In the genomic region with DNA sequence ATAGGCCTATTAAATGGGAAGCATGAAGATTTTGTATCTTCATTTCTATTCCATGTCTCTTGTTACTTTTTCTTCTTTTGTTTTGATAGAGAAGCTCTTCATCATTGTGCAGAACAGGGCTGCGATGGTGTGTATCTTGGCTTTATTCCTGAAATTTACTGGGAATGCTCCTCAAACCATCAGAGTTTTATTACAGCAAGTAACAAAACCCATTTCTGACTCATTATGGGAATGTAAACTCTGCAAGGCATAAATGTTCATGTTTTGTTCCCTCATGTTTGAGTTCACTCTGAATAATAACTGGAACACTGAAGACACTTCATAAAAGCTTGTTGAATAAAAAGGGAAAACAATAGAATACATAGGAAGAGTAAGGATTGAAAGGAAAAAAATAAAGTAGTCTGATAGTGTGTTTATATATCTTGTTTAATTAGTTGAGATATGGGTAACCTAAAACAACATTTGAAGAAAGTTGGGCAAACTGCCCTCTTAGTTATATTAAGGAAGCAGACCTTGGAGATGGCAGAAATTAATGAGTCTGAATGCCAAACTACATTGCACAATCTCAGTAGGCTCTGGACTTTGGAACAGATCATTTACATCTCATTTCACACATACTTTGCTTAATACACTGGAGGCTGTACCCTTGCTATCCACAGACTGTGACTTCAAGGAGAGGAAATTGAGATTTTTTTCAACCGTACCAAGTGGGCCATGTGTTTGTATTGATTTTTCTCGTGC, we compare ENCODE assay signal across 16 cellular contexts.
A peak's percentile ranks its signal among the peaks of the same experiment; 100 is the strongest.
DNase-seq lines count a peak whose midpoint lies in the region; ATAC-seq and TF ChIP-seq lines count a peak whose summit lies in the region.
"Had no signal": no experiment of that assay in that cellular context is flagged by ENCODE, and none has a peak within 500 bp of the region (broad histone marks: within the 10 kb centered on the region; RNA-seq: fewer than 3 reads in every experiment).

No MANE protein-coding gene starts in this region.

- DNase-seq in left cardiac atrium (no peak), right atrium auricular region (ENCODE audit: low spot score) (no peak), epithelial cell of esophagus (ENCODE audit: low read depth) (peak; percentile 8), right lobe of liver (no peak), upper lobe of right lung (no peak), PC-3 (no peak), NCI-H2196 (lab: John Stamatoyannopoulos, UW; ENCODE audit: unreplicated experiment) (no peak)
- DNase-seq in activated CD8-positive, alpha-beta memory T cell treated with anti-CD3 and anti-CD28 coated beads for 24 hours, result no peak
- DNase-seq: activated CD4-positive, alpha-beta memory T cell treated with anti-CD3 and anti-CD28 coated beads for 36 hours; activated naive CD4-positive, alpha-beta T cell; NCI-H2171 treated with DMSO at 0.1 percent for 48 hours; posterior cingulate gyrus; stimulated activated CD4-positive, alpha-beta T cell treated with anti-CD3 and anti-CD28 coated beads, Interleukin-4, amount 100 ng/mL, for 1 hour; stimulated activated naive B cell treated with anti-CD40 and anti-IgM and Interleukin-4, amounts not matched to agents 10 μg/mL and 1 μg/mL and 100 μg/mL, for 72 hours; T-helper 9 cell had no signal

- H3K36me3 ChIP-seq in right atrium auricular region (no peaks in the 10 kb centered on the region), right lobe of liver (no peaks in the 10 kb centered on the region), upper lobe of right lung (no peaks in the 10 kb centered on the region), PC-3 (ENCODE audit: low read depth, low read length) (no peaks in the 10 kb centered on the region)

- no peak overlapping the region for H3K9ac ChIP-seq in PC-3 (ENCODE audit: low read length)

- TF ChIP-seq CTCF in right atrium auricular region (IDR thresholded peaks at IDR 0.05), result no peak
- TF ChIP-seq CTCF in epithelial cell of esophagus (IDR thresholded peaks at IDR 0.05; ENCODE audit: insufficient read depth, low read depth, low read length, missing control alignments), result no peak
- TF ChIP-seq CTCF in right lobe of liver (IDR thresholded peaks at IDR 0.05), result no peak
- TF ChIP-seq CTCF in upper lobe of right lung (IDR thresholded peaks at IDR 0.05), result no peak
- TF ChIP-seq CTCF in PC-3 (conservative IDR thresholded peaks at IDR 0.05; ENCODE audit: low read depth, low read length), result no peak

- no peak overlapping the region for H3K4me2 ChIP-seq in PC-3 (ENCODE audit: low read length)

- H4K20me1 ChIP-seq in PC-3 (ENCODE audit: low read length), result no peaks in the 10 kb centered on the region

- H3K4me3 ChIP-seq in right atrium auricular region (no peak overlapping the region), epithelial cell of esophagus (ENCODE audit: low read length) (no peak overlapping the region), right lobe of liver (no peak overlapping the region), upper lobe of right lung (no peak overlapping the region), PC-3 (ENCODE audit: low read length) (no peak overlapping the region)

- no peaks in the 10 kb centered on the region for H3K4me1 ChIP-seq in right atrium auricular region
- peaks cover 0 to 14% (median 0%) of the 10 kb centered on the region in 4 donors for H3K4me1 ChIP-seq in right lobe of liver
- H3K4me1 ChIP-seq in upper lobe of right lung, result no peaks in the 10 kb centered on the region
- no peaks in the 10 kb centered on the region for H3K4me1 ChIP-seq in PC-3 (ENCODE audit: insufficient read depth, low read length)

- H2AFZ ChIP-seq in PC-3 (ENCODE audit: low read length), result no peak overlapping the region

- CTCF ChIA-PET in PC-3 (lab: Charles Lee), result no interaction called here

- 40% methylated on average over 3 of the region's 3 CpGs for WGBS in right lobe of liver (ENCODE audit: insufficient coverage, low coverage, low lambda C conversion rate, missing lambda C conversion rate)

- H3K27ac ChIP-seq in right atrium auricular region (no peak overlapping the region), right lobe of liver (no peak overlapping the region), upper lobe of right lung (no peak overlapping the region), PC-3 (ENCODE audit: low read length) (no peak overlapping the region)

- ATAC-seq in left cardiac atrium (peak; percentile 57 to 79), right lobe of liver (peak; percentile 82 to 98 (median 94)), upper lobe of right lung (peak; percentile 55), PC-3 (no peak)
- ATAC-seq: Panc1; stimulated activated naive B cell treated with anti-CD40 and anti-IgM and Interleukin-4, amounts not matched to agents 10 μg/mL and 1 μg/mL and 100 μg/mL, for 72 hours had no signal

- BruUV-seq in PC-3 (replicated peaks; lab: Mats Ljungman, UMichigan), result no TSS peak

- H3K27me3 ChIP-seq in right atrium auricular region (no peaks in the 10 kb centered on the region), right lobe of liver (no peaks in the 10 kb centered on the region), upper lobe of right lung (no peaks in the 10 kb centered on the region), PC-3 (ENCODE audit: low read length) (no peaks in the 10 kb centered on the region)

- intact Hi-C loops in left cardiac atrium (cut with DNase I), result no loop called here
- intact Hi-C loops in right lobe of liver (cut with DNase I), result no loop called here
- intact Hi-C loops in upper lobe of right lung (cut with DNase I), result no loop called here
- intact Hi-C loops in PC-3 (cut with micrococcal nuclease), result no loop called here

- no peaks in the 10 kb centered on the region for H3K79me2 ChIP-seq in PC-3 (ENCODE audit: low read length)

- no peaks in the 10 kb centered on the region for H3K9me2 ChIP-seq in PC-3 (replicated peaks; ENCODE audit: low read length)

- POLR2A ChIA-PET in PC-3 (lab: Charles Lee; ENCODE audit: unreplicated experiment), result no interaction called here

- H3K9me3 ChIP-seq in right atrium auricular region (no peaks in the 10 kb centered on the region), right lobe of liver (no peaks in the 10 kb centered on the region), upper lobe of right lung (no peaks in the 10 kb centered on the region), PC-3 (ENCODE audit: low read length) (peaks cover 30% of the 10 kb centered on the region)

- no peaks in the 10 kb centered on the region for H3F3A ChIP-seq in PC-3 (ENCODE audit: low read length, unreplicated experiment)

- TF ChIP-seq POLR2A in right lobe of liver (IDR thresholded peaks at IDR 0.05), result no peak
